ENCODE assay signal across 1 cellular context in the genomic region with DNA sequence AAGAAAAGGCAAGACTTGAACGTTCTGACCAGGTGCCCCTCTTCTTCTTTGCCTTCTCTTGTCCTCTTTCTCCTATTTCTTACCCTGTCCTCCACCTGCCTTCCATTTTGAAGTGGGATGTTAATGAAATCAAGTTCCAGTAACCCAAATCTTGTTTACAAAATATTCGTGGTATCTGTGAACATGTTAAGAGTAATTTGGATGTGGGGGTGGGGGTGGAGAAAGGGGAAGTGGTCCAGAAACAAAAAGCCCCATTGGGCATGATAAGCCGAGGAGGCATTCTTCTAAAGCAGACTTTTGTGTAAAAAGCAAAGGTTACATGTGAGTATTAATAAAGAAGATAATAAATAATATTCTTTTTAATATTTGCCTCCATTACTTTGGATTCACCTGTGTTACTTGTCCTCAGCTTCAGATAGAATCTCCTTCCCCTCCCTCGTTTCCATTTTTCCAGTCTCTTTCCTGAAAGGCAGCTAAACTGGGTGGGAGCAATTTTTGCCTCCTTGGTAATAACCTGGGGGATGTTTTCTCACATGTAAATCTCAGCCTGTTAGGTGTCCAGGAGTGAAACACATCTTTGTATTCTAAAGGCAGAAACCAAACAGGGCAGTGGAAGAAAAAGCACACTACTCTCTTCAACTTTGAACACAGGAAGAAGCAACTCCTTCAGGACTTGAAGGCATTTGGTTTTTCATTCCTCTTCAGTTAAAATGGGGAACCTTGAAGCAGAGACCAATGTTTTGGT.
TF ChIP-seq lines count a peak whose summit lies in the region.

No MANE protein-coding gene starts in this region.

TF ChIP-seq in K562, 482 proteins besides CTCF, POLR2A, EP300 and RAD21 (continued from another document and continues in another):
- TF ChIP-seq, protein P1, sequence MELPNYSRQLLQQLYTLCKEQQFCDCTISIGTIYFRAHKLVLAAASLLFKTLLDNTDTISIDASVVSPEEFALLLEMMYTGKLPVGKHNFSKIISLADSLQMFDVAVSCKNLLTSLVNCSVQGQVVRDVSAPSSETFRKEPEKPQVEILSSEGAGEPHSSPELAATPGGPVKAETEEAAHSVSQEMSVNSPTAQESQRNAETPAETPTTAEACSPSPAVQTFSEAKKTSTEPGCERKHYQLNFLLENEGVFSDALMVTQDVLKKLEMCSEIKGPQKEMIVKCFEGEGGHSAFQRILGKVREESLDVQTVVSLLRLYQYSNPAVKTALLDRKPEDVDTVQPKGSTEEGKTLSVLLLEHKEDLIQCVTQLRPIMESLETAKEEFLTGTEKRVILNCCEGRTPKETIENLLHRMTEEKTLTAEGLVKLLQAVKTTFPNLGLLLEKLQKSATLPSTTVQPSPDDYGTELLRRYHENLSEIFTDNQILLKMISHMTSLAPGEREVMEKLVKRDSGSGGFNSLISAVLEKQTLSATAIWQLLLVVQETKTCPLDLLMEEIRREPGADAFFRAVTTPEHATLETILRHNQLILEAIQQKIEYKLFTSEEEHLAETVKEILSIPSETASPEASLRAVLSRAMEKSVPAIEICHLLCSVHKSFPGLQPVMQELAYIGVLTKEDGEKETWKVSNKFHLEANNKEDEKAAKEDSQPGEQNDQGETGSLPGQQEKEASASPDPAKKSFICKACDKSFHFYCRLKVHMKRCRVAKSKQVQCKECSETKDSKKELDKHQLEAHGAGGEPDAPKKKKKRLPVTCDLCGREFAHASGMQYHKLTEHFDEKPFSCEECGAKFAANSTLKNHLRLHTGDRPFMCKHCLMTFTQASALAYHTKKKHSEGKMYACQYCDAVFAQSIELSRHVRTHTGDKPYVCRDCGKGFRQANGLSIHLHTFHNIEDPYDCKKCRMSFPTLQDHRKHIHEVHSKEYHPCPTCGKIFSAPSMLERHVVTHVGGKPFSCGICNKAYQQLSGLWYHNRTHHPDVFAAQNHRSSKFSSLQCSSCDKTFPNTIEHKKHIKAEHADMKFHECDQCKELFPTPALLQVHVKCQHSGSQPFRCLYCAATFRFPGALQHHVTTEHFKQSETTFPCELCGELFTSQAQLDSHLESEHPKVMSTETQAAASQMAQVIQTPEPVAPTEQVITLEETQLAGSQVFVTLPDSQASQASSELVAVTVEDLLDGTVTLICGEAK (IDR thresholded peaks at IDR 0.05), result no peak
- TF ChIP-seq, protein P1 (CRISPR knock-in tag; IDR thresholded peaks at IDR 0.05), result no peak
- TF ChIP-seq, protein P2, sequence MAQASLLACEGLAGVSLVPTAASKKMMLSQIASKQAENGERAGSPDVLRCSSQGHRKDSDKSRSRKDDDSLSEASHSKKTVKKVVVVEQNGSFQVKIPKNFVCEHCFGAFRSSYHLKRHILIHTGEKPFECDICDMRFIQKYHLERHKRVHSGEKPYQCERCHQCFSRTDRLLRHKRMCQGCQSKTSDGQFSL (CRISPR knock-in tag; IDR thresholded peaks at IDR 0.05), result no peak
- TF ChIP-seq, protein P2 (tag; IDR thresholded peaks at IDR 0.05), result no peak
- peak; percentile 54; the same call in 1 of the 2 replicates for TF ChIP-seq POLR2AphosphoS2 (IDR thresholded peaks at IDR 0.05; ENCODE audit: low read length)
- no peak for TF ChIP-seq JUN (IDR thresholded peaks at IDR 0.05; ENCODE audit: borderline replicate concordance, low read depth, low read length)
- TF ChIP-seq JUN (CRISPR knock-in tag; IDR thresholded peaks at IDR 0.05; ENCODE audit: borderline replicate concordance), result no peak
- TF ChIP-seq TEAD4 (IDR thresholded peaks at IDR 0.05; ENCODE audit: low read length), result peak; percentile 21; the same call in 1 of the 2 replicates
- no peak for TF ChIP-seq TEAD4 (CRISPR knock-in tag; IDR thresholded peaks at IDR 0.05; ENCODE audit: borderline replicate concordance)
- TF ChIP-seq, protein P3, sequence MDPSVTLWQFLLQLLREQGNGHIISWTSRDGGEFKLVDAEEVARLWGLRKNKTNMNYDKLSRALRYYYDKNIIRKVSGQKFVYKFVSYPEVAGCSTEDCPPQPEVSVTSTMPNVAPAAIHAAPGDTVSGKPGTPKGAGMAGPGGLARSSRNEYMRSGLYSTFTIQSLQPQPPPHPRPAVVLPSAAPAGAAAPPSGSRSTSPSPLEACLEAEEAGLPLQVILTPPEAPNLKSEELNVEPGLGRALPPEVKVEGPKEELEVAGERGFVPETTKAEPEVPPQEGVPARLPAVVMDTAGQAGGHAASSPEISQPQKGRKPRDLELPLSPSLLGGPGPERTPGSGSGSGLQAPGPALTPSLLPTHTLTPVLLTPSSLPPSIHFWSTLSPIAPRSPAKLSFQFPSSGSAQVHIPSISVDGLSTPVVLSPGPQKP (CRISPR knock-in tag; IDR thresholded peaks at IDR 0.05), result no peak
- TF ChIP-seq, protein P4, sequence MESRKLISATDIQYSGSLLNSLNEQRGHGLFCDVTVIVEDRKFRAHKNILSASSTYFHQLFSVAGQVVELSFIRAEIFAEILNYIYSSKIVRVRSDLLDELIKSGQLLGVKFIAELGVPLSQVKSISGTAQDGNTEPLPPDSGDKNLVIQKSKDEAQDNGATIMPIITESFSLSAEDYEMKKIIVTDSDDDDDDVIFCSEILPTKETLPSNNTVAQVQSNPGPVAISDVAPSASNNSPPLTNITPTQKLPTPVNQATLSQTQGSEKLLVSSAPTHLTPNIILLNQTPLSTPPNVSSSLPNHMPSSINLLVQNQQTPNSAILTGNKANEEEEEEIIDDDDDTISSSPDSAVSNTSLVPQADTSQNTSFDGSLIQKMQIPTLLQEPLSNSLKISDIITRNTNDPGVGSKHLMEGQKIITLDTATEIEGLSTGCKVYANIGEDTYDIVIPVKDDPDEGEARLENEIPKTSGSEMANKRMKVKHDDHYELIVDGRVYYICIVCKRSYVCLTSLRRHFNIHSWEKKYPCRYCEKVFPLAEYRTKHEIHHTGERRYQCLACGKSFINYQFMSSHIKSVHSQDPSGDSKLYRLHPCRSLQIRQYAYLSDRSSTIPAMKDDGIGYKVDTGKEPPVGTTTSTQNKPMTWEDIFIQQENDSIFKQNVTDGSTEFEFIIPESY (CRISPR knock-in tag; IDR thresholded peaks at IDR 0.05), result no peak
- 0 out of 2 replicates have a peak, but pooled peaks have one; percentile 38 for TF ChIP-seq EGR1 (conservative IDR thresholded peaks at IDR 0.05)
- no peak for TF ChIP-seq ELF1 (tag; IDR thresholded peaks at IDR 0.05)
- TF ChIP-seq FOXM1 (IDR thresholded peaks at IDR 0.05; ENCODE audit: low read depth), result no peak
- no peak for TF ChIP-seq FOXM1 (CRISPR knock-in tag; IDR thresholded peaks at IDR 0.05; ENCODE audit: low read depth)
- TF ChIP-seq ZNF668 (CRISPR knock-in tag; IDR thresholded peaks at IDR 0.05), result no peak
- TF ChIP-seq, protein P5, sequence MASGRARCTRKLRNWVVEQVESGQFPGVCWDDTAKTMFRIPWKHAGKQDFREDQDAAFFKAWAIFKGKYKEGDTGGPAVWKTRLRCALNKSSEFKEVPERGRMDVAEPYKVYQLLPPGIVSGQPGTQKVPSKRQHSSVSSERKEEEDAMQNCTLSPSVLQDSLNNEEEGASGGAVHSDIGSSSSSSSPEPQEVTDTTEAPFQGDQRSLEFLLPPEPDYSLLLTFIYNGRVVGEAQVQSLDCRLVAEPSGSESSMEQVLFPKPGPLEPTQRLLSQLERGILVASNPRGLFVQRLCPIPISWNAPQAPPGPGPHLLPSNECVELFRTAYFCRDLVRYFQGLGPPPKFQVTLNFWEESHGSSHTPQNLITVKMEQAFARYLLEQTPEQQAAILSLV (tag; IDR thresholded peaks at IDR 0.05), result no peak
- TF ChIP-seq YBX1 (IDR thresholded peaks at IDR 0.05), result no peak
- TF ChIP-seq, protein P6, sequence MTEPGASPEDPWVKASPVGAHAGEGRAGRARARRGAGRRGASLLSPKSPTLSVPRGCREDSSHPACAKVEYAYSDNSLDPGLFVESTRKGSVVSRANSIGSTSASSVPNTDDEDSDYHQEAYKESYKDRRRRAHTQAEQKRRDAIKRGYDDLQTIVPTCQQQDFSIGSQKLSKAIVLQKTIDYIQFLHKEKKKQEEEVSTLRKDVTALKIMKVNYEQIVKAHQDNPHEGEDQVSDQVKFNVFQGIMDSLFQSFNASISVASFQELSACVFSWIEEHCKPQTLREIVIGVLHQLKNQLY (CRISPR knock-in tag; conservative IDR thresholded peaks at IDR 0.05), result no peak
- TF ChIP-seq POLR2B (IDR thresholded peaks at IDR 0.05; ENCODE audit: low read depth, partially characterized antibody), result no peak
- TF ChIP-seq, protein P7, sequence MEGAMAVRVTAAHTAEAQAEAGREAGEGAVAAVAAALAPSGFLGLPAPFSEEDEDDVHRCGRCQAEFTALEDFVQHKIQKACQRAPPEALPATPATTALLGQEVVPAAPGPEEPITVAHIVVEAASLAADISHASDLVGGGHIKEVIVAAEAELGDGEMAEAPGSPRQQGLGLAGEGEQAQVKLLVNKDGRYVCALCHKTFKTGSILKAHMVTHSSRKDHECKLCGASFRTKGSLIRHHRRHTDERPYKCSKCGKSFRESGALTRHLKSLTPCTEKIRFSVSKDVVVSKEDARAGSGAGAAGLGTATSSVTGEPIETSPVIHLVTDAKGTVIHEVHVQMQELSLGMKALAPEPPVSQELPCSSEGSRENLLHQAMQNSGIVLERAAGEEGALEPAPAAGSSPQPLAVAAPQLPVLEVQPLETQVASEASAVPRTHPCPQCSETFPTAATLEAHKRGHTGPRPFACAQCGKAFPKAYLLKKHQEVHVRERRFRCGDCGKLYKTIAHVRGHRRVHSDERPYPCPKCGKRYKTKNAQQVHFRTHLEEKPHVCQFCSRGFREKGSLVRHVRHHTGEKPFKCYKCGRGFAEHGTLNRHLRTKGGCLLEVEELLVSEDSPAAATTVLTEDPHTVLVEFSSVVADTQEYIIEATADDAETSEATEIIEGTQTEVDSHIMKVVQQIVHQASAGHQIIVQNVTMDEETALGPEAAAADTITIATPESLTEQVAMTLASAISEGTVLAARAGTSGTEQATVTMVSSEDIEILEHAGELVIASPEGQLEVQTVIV (CRISPR knock-in tag; IDR thresholded peaks at IDR 0.05; ENCODE audit: borderline replicate concordance), result no peak
- no peak for TF ChIP-seq NFATC3 (IDR thresholded peaks at IDR 0.05)
- TF ChIP-seq ARID1B (IDR thresholded peaks at IDR 0.05), result peak; percentile 45; the same call in 1 of the 2 replicates
- TF ChIP-seq, protein P8, sequence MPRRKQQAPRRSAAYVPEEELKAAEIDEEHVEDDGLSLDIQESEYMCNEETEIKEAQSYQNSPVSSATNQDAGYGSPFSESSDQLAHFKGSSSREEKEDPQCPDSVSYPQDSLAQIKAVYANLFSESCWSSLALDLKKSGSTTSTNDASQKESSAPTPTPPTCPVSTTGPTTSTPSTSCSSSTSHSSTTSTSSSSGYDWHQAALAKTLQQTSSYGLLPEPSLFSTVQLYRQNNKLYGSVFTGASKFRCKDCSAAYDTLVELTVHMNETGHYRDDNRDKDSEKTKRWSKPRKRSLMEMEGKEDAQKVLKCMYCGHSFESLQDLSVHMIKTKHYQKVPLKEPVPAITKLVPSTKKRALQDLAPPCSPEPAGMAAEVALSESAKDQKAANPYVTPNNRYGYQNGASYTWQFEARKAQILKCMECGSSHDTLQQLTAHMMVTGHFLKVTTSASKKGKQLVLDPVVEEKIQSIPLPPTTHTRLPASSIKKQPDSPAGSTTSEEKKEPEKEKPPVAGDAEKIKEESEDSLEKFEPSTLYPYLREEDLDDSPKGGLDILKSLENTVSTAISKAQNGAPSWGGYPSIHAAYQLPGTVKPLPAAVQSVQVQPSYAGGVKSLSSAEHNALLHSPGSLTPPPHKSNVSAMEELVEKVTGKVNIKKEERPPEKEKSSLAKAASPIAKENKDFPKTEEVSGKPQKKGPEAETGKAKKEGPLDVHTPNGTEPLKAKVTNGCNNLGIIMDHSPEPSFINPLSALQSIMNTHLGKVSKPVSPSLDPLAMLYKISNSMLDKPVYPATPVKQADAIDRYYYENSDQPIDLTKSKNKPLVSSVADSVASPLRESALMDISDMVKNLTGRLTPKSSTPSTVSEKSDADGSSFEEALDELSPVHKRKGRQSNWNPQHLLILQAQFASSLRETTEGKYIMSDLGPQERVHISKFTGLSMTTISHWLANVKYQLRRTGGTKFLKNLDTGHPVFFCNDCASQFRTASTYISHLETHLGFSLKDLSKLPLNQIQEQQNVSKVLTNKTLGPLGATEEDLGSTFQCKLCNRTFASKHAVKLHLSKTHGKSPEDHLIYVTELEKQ (CRISPR knock-in tag; IDR thresholded peaks at IDR 0.05), result no peak
- TF ChIP-seq MTA3 (IDR thresholded peaks at IDR 0.05; ENCODE audit: borderline replicate concordance), result peak; percentile 36; the same call in 1 of the 2 replicates
- peak; percentile 30 to 45; a peak in 1 of 4 replicates for TF ChIP-seq FOXK2 (conservative IDR thresholded peaks at IDR 0.05 in 1 of 2, IDR thresholded peaks at IDR 0.05 in 1 of 2; ENCODE audit: low read depth in 2 of 2)
- no peak for TF ChIP-seq SAFB (IDR thresholded peaks at IDR 0.05; ENCODE audit: borderline replicate concordance, low read depth, low read length)
- no peak for TF ChIP-seq ZNF354B (CRISPR knock-in tag; IDR thresholded peaks at IDR 0.05)
- no peak for TF ChIP-seq EP400 (IDR thresholded peaks at IDR 0.05)
- no peak for TF ChIP-seq SMAD2 (IDR thresholded peaks at IDR 0.05; ENCODE audit: low read depth, low read length)
- TF ChIP-seq SIRT6 (IDR thresholded peaks at IDR 0.05; ENCODE audit: low read depth, low read length), result no peak
- TF ChIP-seq, protein P9, sequence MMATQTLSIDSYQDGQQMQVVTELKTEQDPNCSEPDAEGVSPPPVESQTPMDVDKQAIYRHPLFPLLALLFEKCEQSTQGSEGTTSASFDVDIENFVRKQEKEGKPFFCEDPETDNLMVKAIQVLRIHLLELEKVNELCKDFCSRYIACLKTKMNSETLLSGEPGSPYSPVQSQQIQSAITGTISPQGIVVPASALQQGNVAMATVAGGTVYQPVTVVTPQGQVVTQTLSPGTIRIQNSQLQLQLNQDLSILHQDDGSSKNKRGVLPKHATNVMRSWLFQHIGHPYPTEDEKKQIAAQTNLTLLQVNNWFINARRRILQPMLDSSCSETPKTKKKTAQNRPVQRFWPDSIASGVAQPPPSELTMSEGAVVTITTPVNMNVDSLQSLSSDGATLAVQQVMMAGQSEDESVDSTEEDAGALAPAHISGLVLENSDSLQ (IDR thresholded peaks at IDR 0.05), result no peak
